8 cellular contexts compared by ENCODE assay signal in genomic region chr13:22278336-22278929, GRCh38.
DNase-seq lines count a peak whose midpoint lies in the region; ATAC-seq, FAIRE-seq and TF ChIP-seq lines count a peak whose summit lies in the region.

No MANE protein-coding gene starts in this region.

- intact Hi-C loops in pancreas (cut with DNase I) = loop anchor here in 1 of 3 donors (5.0 kb wide), 1 partner anchor 641 kb away; no protein-coding TSS in a partner anchor

- no peaks in the 10 kb centered on the region for H4K20me1 ChIP-seq in DND-41 (ENCODE audit: insufficient read depth, low read length)

- peak; percentile 50 for TF ChIP-seq CTCF in DND-41 (IDR thresholded peaks at IDR 0.05; ENCODE audit: borderline replicate concordance, extremely low read depth, low read length, poor library complexity, severe bottlenecking)
- TF ChIP-seq CTCF in epithelial cell of esophagus (IDR thresholded peaks at IDR 0.05; ENCODE audit: insufficient read depth, low read depth, low read length, missing control alignments) = peak; percentile 34
- TF ChIP-seq CTCF in pancreas (IDR thresholded peaks at IDR 0.05) = peak in 3 of 4 donors; percentile 17 to 29 (median 26)
- no peak for TF ChIP-seq CTCF in brain microvascular endothelial cell (IDR thresholded peaks at IDR 0.05; ENCODE audit: low read depth, low read length, missing control alignments)

- ATAC-seq in DND-41 (ENCODE audit: insufficient read depth, low read depth) = no peak
- peak; percentile 61 for ATAC-seq in GM21528 (IDR thresholded peaks at IDR 0.05; ENCODE audit: low FRiP score, unreplicated experiment)
- ATAC-seq in pancreas = peak in 3 of 4 donors; percentile 77 to 85 (median 78)

- no peak for FAIRE-seq in pancreas (lab: Jason Lieb, UNC)

- H3K27ac ChIP-seq in DND-41 (ENCODE audit: low read length) = no peak overlapping the region
- no peak overlapping the region for H3K27ac ChIP-seq in pancreas
- H3K27ac ChIP-seq in brain microvascular endothelial cell = no peak overlapping the region

- H3K4me2 ChIP-seq in DND-41 (ENCODE audit: insufficient read depth, low read length) = no peak overlapping the region

- WGBS in pancreas, 2 donors = 47 to 48% methylated on average over 5 of the region's 5 CpGs

- H3K9me3 ChIP-seq in DND-41 (ENCODE audit: insufficient read depth, low read length, severe bottlenecking) = no peaks in the 10 kb centered on the region
- no peaks in the 10 kb centered on the region for H3K9me3 ChIP-seq in pancreas

- H3K4me1 ChIP-seq in DND-41 (ENCODE audit: insufficient read depth, low read length) = no peaks in the 10 kb centered on the region
- no peaks in the 10 kb centered on the region for H3K4me1 ChIP-seq in pancreas

- peak; percentile 18 for DNase-seq in DND-41
- peak; percentile 2 for DNase-seq in NCI-H2107 (lab: John Stamatoyannopoulos, UW)
- peak; percentile 70 to 81 for DNase-seq in activated CD4-positive, alpha-beta T cell treated with anti-CD3 and anti-CD28 coated beads, Interleukin-2, amount 50 U/mL, for 48 hours
- peak; percentile 38 for DNase-seq in epithelial cell of esophagus (ENCODE audit: low read depth)
- peak; percentile 22 to 73 (median 40) for DNase-seq in pancreas
- DNase-seq in ureter (ENCODE audit: low spot score) = peak; percentile 56
- no peak for DNase-seq in brain microvascular endothelial cell

- H3K9ac ChIP-seq in DND-41 (ENCODE audit: low read depth, low read length) = no peak overlapping the region

- no peaks in the 10 kb centered on the region for H3K79me2 ChIP-seq in DND-41 (ENCODE audit: insufficient read depth, low read length)

- H3K4me3 ChIP-seq in DND-41 (ENCODE audit: low read depth in 1 of 2, low read length in 2 of 2) (no peak overlapping the region), epithelial cell of esophagus (ENCODE audit: low read length) (no peak overlapping the region), pancreas (no peak overlapping the region), brain microvascular endothelial cell (ENCODE audit: low read depth, low read length) (no peak overlapping the region)

- H3K27me3 ChIP-seq in DND-41 (ENCODE audit: insufficient read depth, low read length, poor library complexity) (no peaks in the 10 kb centered on the region), pancreas (no peaks in the 10 kb centered on the region), brain microvascular endothelial cell (replicated peaks) (no peaks in the 10 kb centered on the region)

- in situ Hi-C loops in brain microvascular endothelial cell (cut with HindIII; ENCODE audit: low pct_ligation_motif_present, low sequenced_read_pairs) = no loop called here

- H2AFZ ChIP-seq in DND-41 (ENCODE audit: low read depth, low read length) = no peak overlapping the region

- H3K36me3 ChIP-seq in DND-41 (ENCODE audit: insufficient read depth, low read length) (no peaks in the 10 kb centered on the region), pancreas (no peaks in the 10 kb centered on the region), brain microvascular endothelial cell (replicated peaks) (no peaks in the 10 kb centered on the region)
